Comparison of ENCODE assay signal across 10 cellular contexts in the genomic region with DNA sequence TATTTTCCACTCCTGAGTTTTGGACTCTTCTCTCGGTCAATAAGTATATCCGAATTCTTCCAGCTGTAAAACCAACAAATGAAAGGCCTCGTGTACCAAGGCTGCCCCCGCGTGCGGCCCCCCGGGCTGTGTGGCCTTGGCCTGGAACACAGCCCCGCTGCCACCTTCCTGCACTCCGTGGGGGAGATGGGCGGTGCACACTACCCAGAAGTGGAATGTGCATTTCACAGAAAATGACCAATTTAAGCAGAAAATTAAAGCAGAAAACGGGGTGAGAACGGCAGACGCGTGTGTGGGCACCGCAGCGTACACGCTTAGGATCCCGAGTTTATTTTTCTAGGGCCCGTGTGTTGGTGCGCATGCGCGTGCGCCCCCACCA. TPM values are rescaled to one million over a fixed set of nuclear protein-coding genes. Genes with fewer than 3 reads are reported as not detected.
DNase-seq lines count a peak whose midpoint lies in the region; ATAC-seq, FAIRE-seq and TF ChIP-seq lines count a peak whose summit lies in the region.
"Had no signal": no experiment of that assay in that cellular context is flagged by ENCODE, and none has a peak within 500 bp of the region (broad histone marks: within the 10 kb centered on the region; RNA-seq: fewer than 3 reads in every experiment).

No MANE protein-coding gene starts in this region.

- H3K9me3 ChIP-seq in pancreas, result no peaks in the 10 kb centered on the region
- H3K9me3 ChIP-seq: MG63 had no signal

- TF ChIP-seq CTCF in AG10803 (conservative IDR thresholded peaks at IDR 0.05; ENCODE audit: low read length) (no peak), NB4 (IDR thresholded peaks at IDR 0.05; ENCODE audit: low read depth, low read length) (no peak), fibroblast of pulmonary artery (IDR thresholded peaks at IDR 0.05; ENCODE audit: low read length, missing control alignments) (no peak), pancreas (IDR thresholded peaks at IDR 0.05) (no peak)

- H3K4me3 ChIP-seq in AG10803 (ENCODE audit: low read length) (peak overlapping the region; percentile 64), NB4 (ENCODE audit: low read depth, low read length) (peak overlapping the region; percentile 57), fibroblast of pulmonary artery (replicated peaks; ENCODE audit: low read depth, low read length) (peak overlapping the region; percentile 48), pancreas (peak overlapping the region in 3 of 4 donors; percentile 11 to 36 (median 34))
- H3K4me3 ChIP-seq: MG63 had no signal

- TF ChIP-seq POLR2A in NB4 (IDR thresholded peaks at IDR 0.05; ENCODE audit: extremely low read depth, insufficient read length), result no peak
- no peak for TF ChIP-seq POLR2A in erythroblast (IDR thresholded peaks at IDR 0.05; ENCODE audit: low read length)

- intact Hi-C loops in pancreas (cut with DNase I), result no loop called here

- H3K27me3 ChIP-seq in pancreas, result no peaks in the 10 kb centered on the region

- no peaks in the 10 kb centered on the region for H3K36me3 ChIP-seq in pancreas
- H3K36me3 ChIP-seq: MG63 had no signal

- peak overlapping the region in 1 of 4 donors; percentile 47 for H3K27ac ChIP-seq in pancreas

- H3K4me1 ChIP-seq in pancreas, result peaks cover 0 to 4% (median 0%) of the 10 kb centered on the region in 3 donors

- 59 to 63% methylated on average over 23 of the region's 23 CpGs for WGBS in pancreas, 2 donors

- peak in 2 of 4 donors; percentile 6 to 14 for ATAC-seq in pancreas
- ATAC-seq in HG03159 (IDR thresholded peaks at IDR 0.05; ENCODE audit: unreplicated experiment), result no peak

- no peak for DNase-seq in AG10803 (ENCODE audit: low read depth)
- no peak for DNase-seq in NB4 (ENCODE audit: low read depth)
- DNase-seq in fibroblast of pulmonary artery (ENCODE audit: low read depth), result no peak
- DNase-seq in pancreas, result no peak
- DNase-seq in erythroblast (lab: John Stamatoyannopoulos, UW), result no peak
- DNase-seq in stimulated activated CD4-positive, alpha-beta T cell treated with anti-CD3 and anti-CD28 coated beads, Interleukin-2, amount 100 ng/mL, for 24 hours, result no peak
- DNase-seq in NK-92 (lab: John Stamatoyannopoulos, UW; ENCODE audit: unreplicated experiment), result no peak
- DNase-seq: islet precursor cell, MG63 had no signal

- FAIRE-seq in pancreas (lab: Jason Lieb, UNC), result no peak

RNA-seq across cellular contexts. Expression of gene ZNF516, which starts 34.4 kb away (rescaled TPM):
- 10 to 100 TPM; 10.3 to 21.3 (median 14.1) TPM for total RNA-seq in pancreas
- polyA plus RNA-seq in pancreas, result 1 to 10 TPM; 5.4 to 9.3 TPM
